Comparison of ENCODE assay signal across 1 cellular context in genomic region chr13:48507024-48507423, GRCh38.
TF ChIP-seq lines count a peak whose summit lies in the region.

No MANE protein-coding gene starts in this region.

TF ChIP-seq in H1, 55 proteins besides CTCF, POLR2A, EP300 and RAD21 (continued from another document):
- TF ChIP-seq TBP (IDR thresholded peaks at IDR 0.05; ENCODE audit: low read depth, low read length) (no peak), BRCA1 (IDR thresholded peaks at IDR 0.05; ENCODE audit: low read depth, low read length) (no peak), TEAD4 (IDR thresholded peaks at IDR 0.05; ENCODE audit: low read depth, low read length) (no peak), CTBP2 (IDR thresholded peaks at IDR 0.05; ENCODE audit: borderline replicate concordance, insufficient read depth, insufficient read length, low read length) (no peak), SIX5 (IDR thresholded peaks at IDR 0.05; ENCODE audit: low read depth, low read length) (no peak), RNF2 (IDR thresholded peaks at IDR 0.05; ENCODE audit: borderline replicate concordance, low read depth, low read length, missing control alignments, poor library complexity, severe bottlenecking) (no peak), CHD2 (IDR thresholded peaks at IDR 0.05; ENCODE audit: low read length) (no peak), SP1 (IDR thresholded peaks at IDR 0.05; ENCODE audit: low read depth, low read length) (no peak), NRF1 (IDR thresholded peaks at IDR 0.05; ENCODE audit: low read depth, low read length) (no peak), USF2 (IDR thresholded peaks at IDR 0.05; ENCODE audit: low read length) (no peak), CEBPB (IDR thresholded peaks at IDR 0.05; ENCODE audit: low read depth, low read length) (no peak), GTF2F1 (IDR thresholded peaks at IDR 0.05; ENCODE audit: borderline replicate concordance, low read depth, low read length) (no peak), NANOG (IDR thresholded peaks at IDR 0.05; ENCODE audit: insufficient read depth, low read depth, low read length, poor library complexity, severe bottlenecking) (no peak), SUZ12 (IDR thresholded peaks at IDR 0.05; ENCODE audit: low read length) (no peak), RBBP5 (IDR thresholded peaks at IDR 0.05; ENCODE audit: borderline replicate concordance, low read depth, low read length) (no peak)
